23 cellular contexts compared by ENCODE assay signal in the genomic region with DNA sequence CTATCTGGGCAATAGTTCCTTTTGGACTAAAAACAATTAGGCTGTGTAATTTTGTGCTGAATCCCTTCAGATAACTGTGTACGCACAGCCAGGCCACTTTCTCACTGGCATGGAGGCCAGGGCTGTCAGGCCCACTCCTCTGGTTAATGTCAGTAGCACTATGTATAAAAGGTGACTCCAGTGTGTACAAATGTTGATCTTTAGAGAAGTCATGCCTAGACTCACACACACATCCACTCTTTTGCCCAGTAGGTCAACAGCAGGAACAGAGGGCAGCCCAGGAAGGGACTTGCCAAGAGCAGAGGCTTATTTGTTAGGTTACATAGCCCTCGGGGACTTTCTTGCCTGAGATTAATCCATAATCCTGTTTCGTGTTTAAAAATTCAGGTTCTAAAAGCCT.
"Had no signal": no experiment of that assay in that cellular context is flagged by ENCODE, and none has a peak within 500 bp of the region (broad histone marks: within the 10 kb centered on the region; RNA-seq: fewer than 3 reads in every experiment).

No MANE protein-coding gene starts in this region.

- H3K27ac ChIP-seq: breast epithelium had no signal

- H3K4me1 Mint-ChIP-seq: activated naive CD4-positive, alpha-beta T cell treated with anti-CD3 and anti-CD28 coated beads, Interleukin-2, amount 50 U/mL, for 24 hours; central memory CD8-positive, alpha-beta T cell; T-helper 17 cell; WTC11 had no signal

- H3K4me3 ChIP-seq: breast epithelium had no signal

- H3K27me3 Mint-ChIP-seq: central memory CD8-positive, alpha-beta T cell; T-helper 17 cell had no signal

- H3K27me3 ChIP-seq: breast epithelium had no signal

- H3K4me1 ChIP-seq: breast epithelium had no signal

- H3K27ac Mint-ChIP-seq: activated CD8-positive, alpha-beta T cell treated with anti-CD3 and anti-CD28 coated beads, Interleukin-2, amount 10 ng/mL, durations not matched to agents 7 days and 5 days; activated naive CD4-positive, alpha-beta T cell treated with anti-CD3 and anti-CD28 coated beads, Interleukin-2, amount 50 U/mL, for 24 hours; T-helper 17 cell; WTC11 had no signal

- H3K9me3 Mint-ChIP-seq: activated naive CD4-positive, alpha-beta T cell treated with anti-CD3 and anti-CD28 coated beads, Interleukin-2, amount 50 U/mL, for 24 hours; WTC11 had no signal

- H3K36me3 ChIP-seq: breast epithelium had no signal

- ATAC-seq: activated CD8-positive, alpha-beta T cell treated with anti-CD3 and anti-CD28 coated beads, Interleukin-2, amount 10 ng/mL, durations not matched to agents 7 days and 5 days; T-helper 17 cell; WTC11 had no signal

- H3K36me3 Mint-ChIP-seq: activated naive CD4-positive, alpha-beta T cell treated with anti-CD3 and anti-CD28 coated beads, Interleukin-2, amount 50 U/mL, for 24 hours; WTC11 had no signal

- H3K9me3 ChIP-seq: breast epithelium had no signal

- DNase-seq: activated CD4-positive, alpha-beta T cell treated with anti-CD3 and anti-CD28 coated beads for 48 hours; activated CD4-positive, alpha-beta T cell treated with anti-CD3 and anti-CD28 coated beads, Interleukin-2, amount 50 U/mL, for 4 hours; activated CD4-positive, CD25-positive, alpha-beta regulatory T cell treated with anti-CD3 and anti-CD28 coated beads, Interleukin-2, amount 50 U/mL, for 72 hours; activated CD8-positive, alpha-beta memory T cell treated with anti-CD3 and anti-CD28 coated beads, Interleukin-2, amount 50 U/mL, for 48 hours; activated CD8-positive, alpha-beta T cell treated with anti-CD3 and anti-CD28 coated beads, Interleukin-2, amount 10 ng/mL, durations not matched to agents 7 days and 5 days; activated T-cell treated with anti-CD3 and anti-CD28 coated beads, Interleukin-2, amount 50 U/mL, for 1 hour; aorta; Kasumi-1; KBM-7; NCI-H1092; NCI-H1417; NCI-H1930; NCI-H2171; NCI-H2227 treated with DMSO at 0.1 percent for 48 hours; NCI-H446 treated with DMSO at 0.1 percent for 48 hours; NCI-H524 treated with DMSO at 0.1 percent for 48 hours; NCI-H748 treated with DMSO at 0.1 percent for 48 hours; T-helper 17 cell; T-helper 9 cell had no signal

- H3K4me3 Mint-ChIP-seq: activated CD8-positive, alpha-beta T cell treated with anti-CD3 and anti-CD28 coated beads, Interleukin-2, amount 10 ng/mL, durations not matched to agents 7 days and 5 days; activated naive CD4-positive, alpha-beta T cell treated with anti-CD3 and anti-CD28 coated beads, Interleukin-2, amount 50 U/mL, for 24 hours; central memory CD8-positive, alpha-beta T cell; T-helper 17 cell; WTC11 had no signal
